17 cellular contexts compared by ENCODE assay signal in the genomic region with DNA sequence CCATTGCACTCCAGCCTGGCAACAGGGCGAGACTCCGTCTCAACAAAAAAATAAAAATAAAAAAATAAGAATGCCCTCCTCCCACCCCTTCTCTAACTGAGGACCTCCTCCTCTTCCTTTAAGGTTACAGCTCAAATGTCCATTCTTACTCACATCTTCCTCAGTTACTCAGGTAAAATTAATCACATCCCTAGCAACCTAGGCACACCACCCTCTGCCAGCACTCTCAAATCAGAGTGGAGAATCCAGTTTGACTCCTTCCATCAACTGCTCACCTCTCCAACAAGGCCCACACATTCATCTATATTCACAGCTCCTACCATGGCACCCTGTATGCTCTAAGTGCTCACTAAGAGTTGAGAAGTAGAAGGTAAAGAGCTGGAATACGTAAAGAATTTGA.
"Had no signal": no experiment of that assay in that cellular context is flagged by ENCODE, and none has a peak within 500 bp of the region (broad histone marks: within the 10 kb centered on the region; RNA-seq: fewer than 3 reads in every experiment).

No MANE protein-coding gene starts in this region.

- H3K4me3 Mint-ChIP-seq: activated B cell treated with CpG ODN at 0.5 μM for 24 hours; activated naive CD8-positive, alpha-beta T cell treated with anti-CD3 and anti-CD28 coated beads, Interleukin-2, amount 10 ng/mL, durations not matched to agents 7 days and 5 days; type B pancreatic cell had no signal

- ATAC-seq: gastroesophageal sphincter, heart right ventricle, left lung had no signal

- H3K27me3 Mint-ChIP-seq: activated B cell treated with CpG ODN at 0.5 μM for 24 hours; activated naive CD8-positive, alpha-beta T cell treated with anti-CD3 and anti-CD28 coated beads, Interleukin-2, amount 10 ng/mL, durations not matched to agents 7 days and 5 days had no signal

- H3K27ac Mint-ChIP-seq: activated B cell treated with CpG ODN at 0.5 μM for 24 hours; activated naive CD8-positive, alpha-beta T cell treated with anti-CD3 and anti-CD28 coated beads, Interleukin-2, amount 10 ng/mL, durations not matched to agents 7 days and 5 days; type B pancreatic cell had no signal

- DNase-seq: activated B cell treated with CpG ODN at 0.5 μM for 24 hours; activated CD4-positive, alpha-beta T cell treated with anti-CD3 and anti-CD28 coated beads, Interleukin-2, amount 50 U/mL, for 1 hour; activated gamma-delta T cell; activated naive CD8-positive, alpha-beta T cell treated with anti-CD3 and anti-CD28 coated beads, Interleukin-2, amount 10 ng/mL, durations not matched to agents 7 days and 5 days; anterior cingulate cortex; brain microvascular endothelial cell; effector CD4-positive, alpha-beta T cell; heart right ventricle; left lung; occipital lobe; posterior cingulate gyrus; sigmoid colon; SK-N-SH; stimulated activated CD8-positive, alpha-beta memory T cell treated with anti-CD3 and anti-CD28 coated beads, Interleukin-4, amount 100 ng/mL, for 48 hours; testis had no signal
